ENCODE assay signal across 1 cellular context in the genomic region with DNA sequence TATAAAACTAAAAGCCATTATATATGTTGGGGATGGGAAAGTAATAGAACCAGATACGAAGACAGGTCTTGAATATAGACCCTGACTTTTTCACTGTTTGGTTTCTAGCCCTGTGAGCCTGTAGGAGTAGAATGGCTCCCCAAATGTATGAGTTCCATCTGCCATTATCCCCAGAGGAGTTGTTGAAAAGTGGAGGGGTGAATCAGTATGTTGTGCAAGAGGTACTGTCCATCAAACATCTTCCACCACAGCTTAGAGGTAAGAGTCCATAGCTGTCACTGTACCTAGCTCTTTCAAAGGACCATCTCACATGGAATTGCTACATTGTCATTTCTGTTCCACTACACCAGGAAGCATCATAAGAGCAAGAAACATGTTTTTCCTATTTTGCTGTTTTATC.
TF ChIP-seq lines count a peak whose summit lies in the region.

No MANE protein-coding gene starts in this region.

TF ChIP-seq in IMR-90, 13 proteins besides CTCF, POLR2A, EP300 and RAD21:
- peak; percentile 85 for TF ChIP-seq CEBPB (IDR thresholded peaks at IDR 0.05; ENCODE audit: low read depth, low read length)
- no peak for TF ChIP-seq NFE2L2 (IDR thresholded peaks at IDR 0.05; ENCODE audit: low read depth, low read length)
